ENCODE assay signal across 21 cellular contexts in genomic region chr1:36341626-36342320, GRCh38.
"Had no signal": no experiment of that assay in that cellular context is flagged by ENCODE, and none has a peak within 500 bp of the region (broad histone marks: within the 10 kb centered on the region; RNA-seq: fewer than 3 reads in every experiment).

No MANE protein-coding gene starts in this region.

- H3K27me3 Mint-ChIP-seq: activated B cell treated with CpG ODN at 0.5 μM for 24 hours; effector memory CD8-positive, alpha-beta T cell; stimulated activated memory B cell treated with anti-CD40 and anti-IgM and Interleukin-4, amounts not matched to agents 10 μg/mL and 1 μg/mL and 100 μg/mL, for 72 hours; stimulated activated naive CD8-positive, alpha-beta T cell treated with anti-CD3 and anti-CD28 coated beads, Interleukin-15, amount 100 ng/mL, for 72 hours had no signal

- H3K4me3 ChIP-seq: body of pancreas, colonic mucosa, esophagus muscularis mucosa, heart left ventricle, lung, ovary, prostate gland, sigmoid colon, tibial artery had no signal

- H3K27ac ChIP-seq: body of pancreas, colonic mucosa, foreskin keratinocyte, heart left ventricle, prostate gland had no signal

- H3K27me3 ChIP-seq: body of pancreas, colonic mucosa, esophagus muscularis mucosa, foreskin keratinocyte, heart left ventricle, ovary, sigmoid colon, tibial artery had no signal

- H3K36me3 Mint-ChIP-seq: activated naive CD4-positive, alpha-beta T cell treated with anti-CD3 and anti-CD28 coated beads, Interleukin-2, amount 50 U/mL, for 72 hours had no signal

- H3K4me1 ChIP-seq: body of pancreas, colonic mucosa, foreskin keratinocyte, prostate gland had no signal

- H3K9me3 Mint-ChIP-seq: activated B cell treated with CpG ODN at 0.5 μM for 24 hours; activated naive CD4-positive, alpha-beta T cell treated with anti-CD3 and anti-CD28 coated beads, Interleukin-2, amount 50 U/mL, for 72 hours; activated T-cell treated with anti-CD3 and anti-CD28 coated beads, Interleukin-2, amount 50 U/mL, for 72 hours; effector memory CD8-positive, alpha-beta T cell; immature natural killer cell; natural killer cell; stimulated activated memory B cell treated with anti-CD40 and anti-IgM and Interleukin-4, amounts not matched to agents 10 μg/mL and 1 μg/mL and 100 μg/mL, for 72 hours; stimulated activated naive CD8-positive, alpha-beta T cell treated with anti-CD3 and anti-CD28 coated beads, Interleukin-15, amount 100 ng/mL, for 72 hours had no signal

- DNase-seq: activated T-cell treated with anti-CD3 and anti-CD28 coated beads for 4 hours, foreskin keratinocyte, kidney glomerular epithelial cell, retina, sigmoid colon had no signal

- H3K27ac Mint-ChIP-seq: activated B cell treated with CpG ODN at 0.5 μM for 24 hours; activated T-cell treated with anti-CD3 and anti-CD28 coated beads, Interleukin-2, amount 50 U/mL, for 72 hours; immature natural killer cell; stimulated activated memory B cell treated with anti-CD40 and anti-IgM and Interleukin-4, amounts not matched to agents 10 μg/mL and 1 μg/mL and 100 μg/mL, for 72 hours; stimulated activated naive CD8-positive, alpha-beta T cell treated with anti-CD3 and anti-CD28 coated beads, Interleukin-15, amount 100 ng/mL, for 72 hours had no signal

- H3K4me3 Mint-ChIP-seq: activated B cell treated with CpG ODN at 0.5 μM for 24 hours; activated T-cell treated with anti-CD3 and anti-CD28 coated beads, Interleukin-2, amount 50 U/mL, for 72 hours; effector memory CD8-positive, alpha-beta T cell; immature natural killer cell; natural killer cell; stimulated activated memory B cell treated with anti-CD40 and anti-IgM and Interleukin-4, amounts not matched to agents 10 μg/mL and 1 μg/mL and 100 μg/mL, for 72 hours; stimulated activated naive CD8-positive, alpha-beta T cell treated with anti-CD3 and anti-CD28 coated beads, Interleukin-15, amount 100 ng/mL, for 72 hours had no signal

- H3K9me3 ChIP-seq: body of pancreas, colonic mucosa, esophagus muscularis mucosa, heart left ventricle, ovary, prostate gland, sigmoid colon, tibial artery had no signal

- H3K36me3 ChIP-seq: ovary, prostate gland had no signal
